ENCODE assay signal across 27 cellular contexts in the genomic region with DNA sequence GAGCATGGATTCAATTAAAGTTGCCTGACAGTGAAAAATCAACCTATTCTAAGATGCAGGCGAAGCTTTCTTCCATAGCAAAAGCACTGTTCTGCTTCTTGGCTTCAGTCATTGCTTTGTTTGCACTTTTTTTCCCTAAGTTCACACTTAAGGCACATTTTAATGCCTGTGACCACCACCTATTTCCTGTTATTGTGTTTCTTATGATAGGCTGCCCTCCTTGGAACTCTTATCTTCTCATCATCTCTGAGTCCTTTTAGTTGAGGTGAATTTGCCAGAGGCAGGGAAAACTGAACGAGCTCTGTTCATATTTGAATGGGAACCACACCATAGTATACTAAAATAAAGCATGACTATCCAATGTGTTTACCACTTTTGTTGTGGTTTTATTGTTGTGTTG.
"Had no signal": no experiment of that assay in that cellular context is flagged by ENCODE, and none has a peak within 500 bp of the region (broad histone marks: within the 10 kb centered on the region; RNA-seq: fewer than 3 reads in every experiment).

No MANE protein-coding gene starts in this region.

- H3K4me1 Mint-ChIP-seq: central memory CD8-positive, alpha-beta T cell; neural crest cell had no signal

- H3K4me3 ChIP-seq: esophagus squamous epithelium, gastroesophageal sphincter, heart left ventricle, mucosa of descending colon, right lobe of liver, skin epidermis, thyroid gland, upper lobe of right lung had no signal

- H3K36me3 ChIP-seq: brain microvascular endothelial cell, esophagus squamous epithelium, gastroesophageal sphincter, heart left ventricle, right lobe of liver, thyroid gland, upper lobe of right lung had no signal

- H3K4me3 Mint-ChIP-seq: activated CD4-positive, alpha-beta memory T cell treated with anti-CD3 and anti-CD28 coated beads, Interleukin-2, amount 10 ng/mL, durations not matched to agents 7 days and 5 days; central memory CD8-positive, alpha-beta T cell; effector memory CD8-positive, alpha-beta T cell; neural crest cell; stimulated activated naive CD8-positive, alpha-beta T cell treated with anti-CD3 and anti-CD28 coated beads, Interleukin-15, Interleukin-2, amounts not matched to agents 100 ng/mL and 50 ng/mL, for 24 hours had no signal

- H3K36me3 Mint-ChIP-seq: activated naive CD4-positive, alpha-beta T cell treated with anti-CD3 and anti-CD28 coated beads, Interleukin-2, amount 50 U/mL, for 72 hours had no signal

- H3K27me3 ChIP-seq: brain microvascular endothelial cell, esophagus squamous epithelium, gastroesophageal sphincter, heart left ventricle, right lobe of liver, thyroid gland, upper lobe of right lung had no signal

- H3K27ac Mint-ChIP-seq: activated CD4-positive, alpha-beta memory T cell treated with anti-CD3 and anti-CD28 coated beads, Interleukin-2, amount 10 ng/mL, durations not matched to agents 7 days and 5 days; activated naive CD4-positive, alpha-beta T cell treated with anti-CD3 and anti-CD28 coated beads, Interleukin-2, amount 50 U/mL, for 72 hours; effector memory CD8-positive, alpha-beta T cell; stimulated activated naive CD8-positive, alpha-beta T cell treated with anti-CD3 and anti-CD28 coated beads, Interleukin-15, Interleukin-2, amounts not matched to agents 100 ng/mL and 50 ng/mL, for 24 hours had no signal

- DNase-seq: activated CD4-positive, alpha-beta memory T cell treated with anti-CD3 and anti-CD28 coated beads, Interleukin-2, amount 10 ng/mL, durations not matched to agents 7 days and 5 days; activated CD4-positive, alpha-beta T cell treated with anti-CD3 and anti-CD28 coated beads for 48 hours; activated CD4-positive, CD25-positive, alpha-beta regulatory T cell; activated gamma-delta T cell; aorta; brain microvascular endothelial cell; effector memory CD8-positive, alpha-beta T cell; esophagus squamous epithelium; heart left ventricle; left cardiac atrium; mesenchymal stem cell; mucosa of descending colon; occipital lobe; posterior cingulate gyrus; right lobe of liver; stimulated activated CD4-positive, alpha-beta T cell treated with anti-CD3 and anti-CD28 coated beads, Interleukin-1b, Interleukin-23, amount 100 ng/mL, for 48 hours; substantia nigra; thyroid gland; upper lobe of right lung had no signal

- FAIRE-seq: colon, islet of Langerhans had no signal

- H3K4me1 ChIP-seq: esophagus squamous epithelium, gastroesophageal sphincter, right lobe of liver, upper lobe of right lung had no signal

- H3K9me3 ChIP-seq: esophagus squamous epithelium, gastroesophageal sphincter, heart left ventricle, mucosa of descending colon, right lobe of liver, thyroid gland, upper lobe of right lung had no signal

- H3K27ac ChIP-seq: brain microvascular endothelial cell, esophagus squamous epithelium, gastroesophageal sphincter, right lobe of liver, skin epidermis, thyroid gland, upper lobe of right lung had no signal

- H3K27me3 Mint-ChIP-seq: activated CD4-positive, alpha-beta memory T cell treated with anti-CD3 and anti-CD28 coated beads, Interleukin-2, amount 10 ng/mL, durations not matched to agents 7 days and 5 days; central memory CD8-positive, alpha-beta T cell; effector memory CD8-positive, alpha-beta T cell; stimulated activated naive CD8-positive, alpha-beta T cell treated with anti-CD3 and anti-CD28 coated beads, Interleukin-15, Interleukin-2, amounts not matched to agents 100 ng/mL and 50 ng/mL, for 24 hours had no signal

- H3K9me3 Mint-ChIP-seq: activated CD4-positive, alpha-beta memory T cell treated with anti-CD3 and anti-CD28 coated beads, Interleukin-2, amount 10 ng/mL, durations not matched to agents 7 days and 5 days; activated naive CD4-positive, alpha-beta T cell treated with anti-CD3 and anti-CD28 coated beads, Interleukin-2, amount 50 U/mL, for 72 hours; stimulated activated naive CD8-positive, alpha-beta T cell treated with anti-CD3 and anti-CD28 coated beads, Interleukin-15, Interleukin-2, amounts not matched to agents 100 ng/mL and 50 ng/mL, for 24 hours had no signal
